In the genomic region with DNA sequence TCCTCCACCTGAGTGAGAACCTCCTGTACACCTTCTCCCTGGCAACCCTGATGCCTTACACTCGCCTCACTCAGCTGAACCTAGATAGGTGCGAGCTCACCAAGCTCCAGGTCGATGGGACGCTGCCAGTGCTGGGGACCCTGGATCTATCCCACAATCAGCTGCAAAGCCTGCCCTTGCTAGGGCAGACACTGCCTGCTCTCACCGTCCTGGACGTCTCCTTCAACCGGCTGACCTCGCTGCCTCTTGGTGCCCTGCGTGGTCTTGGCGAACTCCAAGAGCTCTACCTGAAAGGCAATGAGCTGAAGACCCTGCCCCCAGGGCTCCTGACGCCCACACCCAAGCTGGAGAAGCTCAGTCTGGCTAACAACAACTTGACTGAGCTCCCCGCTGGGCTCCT, we compare ENCODE assay signal across 14 cellular contexts. TPM values are rescaled to one million over a fixed set of nuclear protein-coding genes. Genes with fewer than 3 reads are reported as not detected.
DNase-seq lines count a peak whose midpoint lies in the region; FAIRE-seq and TF ChIP-seq lines count a peak whose summit lies in the region.
"Had no signal": no experiment of that assay in that cellular context is flagged by ENCODE, and none has a peak within 500 bp of the region (broad histone marks: within the 10 kb centered on the region; RNA-seq: fewer than 3 reads in every experiment).

No MANE protein-coding gene starts in this region.

- no peaks in the 10 kb centered on the region for H3K27me3 ChIP-seq in BLaER1 treated with 17β-estradiol and CSF1 and Interleukin-3, amounts not matched to agents 10 nM and 100 nM
- H3K27me3 ChIP-seq in bronchial epithelial cell (ENCODE audit: control insufficient read depth, insufficient read depth, low read length) (no peaks in the 10 kb centered on the region), mesenchymal stem cell (ENCODE audit: control insufficient read depth in 1 of 2, insufficient read depth in 1 of 2, low read length in 2 of 2) (no peaks in the 10 kb centered on the region)

- H2BK12ac ChIP-seq in mesenchymal stem cell (ENCODE audit: low read length in 2 of 2), result no peak overlapping the region

- H3K9me3 Mint-ChIP-seq in HFFc6, result no peaks in the 10 kb centered on the region

- peaks cover 19% of the 10 kb centered on the region for H3K79me1 ChIP-seq in mesenchymal stem cell (replicated peaks; ENCODE audit: low read length, poor library complexity, severe bottlenecking)

- peaks cover 10% of the 10 kb centered on the region for H3K4me1 Mint-ChIP-seq in HFFc6 (ENCODE audit: low read depth)

- H2AFZ ChIP-seq in mesenchymal stem cell (ENCODE audit: low read depth, low read length), result no peak overlapping the region

- H3K9me3 ChIP-seq in BLaER1 treated with 17β-estradiol and CSF1 and Interleukin-3, amounts not matched to agents 10 nM and 100 nM (replicated peaks in 1 of 11), result no peaks in the 10 kb centered on the region
- H3K9me3 ChIP-seq in mesenchymal stem cell (ENCODE audit: control insufficient read depth, low read length), result no peaks in the 10 kb centered on the region

- no peak overlapping the region for H2AK5ac ChIP-seq in mesenchymal stem cell (ENCODE audit: low read length, severe bottlenecking)

- no peak for TF ChIP-seq CTCF in bronchial epithelial cell (IDR thresholded peaks at IDR 0.05; ENCODE audit: insufficient read depth, low read length, severe bottlenecking)
- TF ChIP-seq CTCF in GM10248 (IDR thresholded peaks at IDR 0.05; ENCODE audit: control extremely low read depth, extremely low read depth, low read depth, missing control alignments), result no peak
- TF ChIP-seq CTCF in HFFc6 (IDR thresholded peaks at IDR 0.05), result no peak

- POLR2A ChIA-PET in GM10248 (lab: Yijun Ruan, JAX), result interaction anchor here (0.7 kb wide), 1 partner anchor 9 kb away, joined by 3 read pairs; no protein-coding TSS in a partner anchor

- no peak overlapping the region for H3K27ac ChIP-seq in BLaER1 treated with 17β-estradiol and CSF1 and Interleukin-3, amounts not matched to agents 10 nM and 100 nM
- H3K27ac ChIP-seq in mesenchymal stem cell (ENCODE audit: low read length, poor library complexity, severe bottlenecking), result no peak overlapping the region

- peak overlapping the region; percentile 18 for H4K91ac ChIP-seq in mesenchymal stem cell (ENCODE audit: low read length)

- H3K36me3 ChIP-seq in BLaER1 treated with 17β-estradiol and CSF1 and Interleukin-3, amounts not matched to agents 10 nM and 100 nM, result peaks cover 22 to 54% (median 34%) of the 10 kb centered on the region in 11 experiments
- H3K36me3 ChIP-seq in bronchial epithelial cell (ENCODE audit: control insufficient read depth, insufficient read depth, low read length) (peaks cover 8% of the 10 kb centered on the region), mesenchymal stem cell (ENCODE audit: control insufficient read depth in 1 of 2, insufficient read depth in 2 of 2, low read depth in 1 of 2, low read length in 2 of 2) (peaks cover 36 to 44% of the 10 kb centered on the region in 2 experiments)

- no peak overlapping the region for H3K18ac ChIP-seq in mesenchymal stem cell (ENCODE audit: low read depth in 1 of 2, low read length in 2 of 2)

- H3K14ac ChIP-seq in mesenchymal stem cell (ENCODE audit: low read length in 2 of 2), result no peak overlapping the region

- peak overlapping the region in 1 of 2 experiments; percentile 53 for H3K4ac ChIP-seq in mesenchymal stem cell (ENCODE audit: low read depth in 1 of 2, low read length in 2 of 2)

- WGBS in mesenchymal stem cell, result 94% methylated on average over 12 of the region's 12 CpGs

- H3K4me1 ChIP-seq in BLaER1 treated with 17β-estradiol and CSF1 and Interleukin-3, amounts not matched to agents 10 nM and 100 nM, result peaks cover 25 to 63% (median 50%) of the 10 kb centered on the region in 10 experiments
- peaks cover 11% of the 10 kb centered on the region for H3K4me1 ChIP-seq in mesenchymal stem cell (ENCODE audit: control insufficient read depth, insufficient read depth, low read depth, low read length)

- H3K4me2 ChIP-seq in BLaER1 treated with 17β-estradiol and CSF1 and Interleukin-3, amounts not matched to agents 10 nM and 100 nM, result peak overlapping the region in 6 of 11 experiments; percentile 3 to 51 (median 22); a peak in 6 of 22 replicates
- H3K4me2 ChIP-seq in mesenchymal stem cell (ENCODE audit: low read length, poor library complexity, severe bottlenecking), result no peak overlapping the region

- H3K27ac Mint-ChIP-seq in HFFc6, result no peak overlapping the region

- no peak overlapping the region for H2BK120ac ChIP-seq in mesenchymal stem cell (ENCODE audit: low read depth, low read length)

- H4K8ac ChIP-seq in mesenchymal stem cell (ENCODE audit: low read length), result no peak overlapping the region

- FAIRE-seq in bronchial epithelial cell (lab: Jason Lieb, UNC), result peak; percentile 13

- H2BK5ac ChIP-seq in mesenchymal stem cell (ENCODE audit: low read depth, low read length, poor library complexity, severe bottlenecking), result no peak overlapping the region

- no peak overlapping the region for H3K4me3 ChIP-seq in BLaER1 treated with 17β-estradiol and CSF1 and Interleukin-3, amounts not matched to agents 10 nM and 100 nM
- H3K4me3 ChIP-seq in bronchial epithelial cell (ENCODE audit: low read depth, low read length) (no peak overlapping the region), mesenchymal stem cell (ENCODE audit: insufficient read depth in 1 of 2, low read depth in 1 of 2, low read length in 2 of 2) (no peak overlapping the region)

- CTCF ChIA-PET in GM10248 (lab: Yijun Ruan, JAX), result interaction anchor here (0.8 to 1.0 kb wide), 5 partner anchors 8 to 24 kb away, joined by 3 to 4 read pairs (median 3); no protein-coding TSS in a partner anchor

- H3K23ac ChIP-seq in mesenchymal stem cell (ENCODE audit: low read length in 2 of 2), result no peak overlapping the region

- no peak overlapping the region for H2BK15ac ChIP-seq in mesenchymal stem cell (ENCODE audit: low read depth, poor library complexity, severe bottlenecking)

- H3K27me3 Mint-ChIP-seq in HFFc6 (ENCODE audit: insufficient read depth), result peaks cover 4% of the 10 kb centered on the region
- H3K27me3 Mint-ChIP-seq: CD4-positive, alpha-beta memory T cell had no signal

- DNase-seq in bronchial epithelial cell (ENCODE audit: low read depth) (no peak), mesenchymal stem cell (no peak), GM10248 (ENCODE audit: extremely low spot score) (no peak), AG08395 (ENCODE audit: low spot score) (no peak), HFFc6 (no peak)
- DNase-seq: CD4-positive, alpha-beta memory T cell; NCI-H1092 treated with DMSO at 0.1 percent for 48 hours; NCI-H2081 had no signal

- H4K20me1 ChIP-seq in BLaER1 treated with 17β-estradiol and CSF1 and Interleukin-3, amounts not matched to agents 10 nM and 100 nM, result peaks cover 0 to 31% (median 5%) of the 10 kb centered on the region in 11 experiments; a peak in 8 of 22 replicates

- H3K36me3 Mint-ChIP-seq in HFFc6 (ENCODE audit: low read depth), result peaks cover 25% of the 10 kb centered on the region

- no peak overlapping the region for H3K9ac ChIP-seq in BLaER1 treated with 17β-estradiol and CSF1 and Interleukin-3, amounts not matched to agents 10 nM and 100 nM
- H3K9ac ChIP-seq in mesenchymal stem cell (ENCODE audit: low read length), result no peak overlapping the region

- H3K4me3 Mint-ChIP-seq in HFFc6, result no peak overlapping the region

RNA-seq across cellular contexts. Expression of a gene that starts 0.7 kb away (rescaled TPM):
- total RNA-seq in bronchial epithelial cell, result not detected in 2 replicates
- 0.03 TPM for polyA plus RNA-seq in mesenchymal stem cell (2013, experiment 1 of 2)
- polyA plus RNA-seq in mesenchymal stem cell (2013, experiment 2 of 2), result not detected
- not detected for total RNA-seq in HFFc6 (2021; fragmentation: NEBNext Ultra II Directional; extraction: Animal tissue kit (Norgen Biotek cat#: 25700))
- total RNA-seq: A172; CD4-positive, alpha-beta memory T cell; H4; NCI-H460; SK-MEL-5 had no signal
- polyA plus RNA-seq: BJ; CD4-positive, alpha-beta memory T cell had no signal

RNA-seq across cellular contexts. Expression of a gene that starts 7.1 kb away (rescaled TPM):
- total RNA-seq in bronchial epithelial cell, result 51.6 and 71.8 TPM in 2 replicates
- polyA plus RNA-seq in mesenchymal stem cell (2013, experiment 1 of 2), result 37.5 TPM
- 36.9 TPM for polyA plus RNA-seq in mesenchymal stem cell (2013, experiment 2 of 2)
- 10 to 100 TPM; 61.9 to 78.6 (median 64.4) TPM for total RNA-seq in HFFc6 (2021; fragmentation: NEBNext Ultra II Directional; extraction: Animal tissue kit (Norgen Biotek cat#: 25700))

RNA-seq across cellular contexts. Expression of a gene that starts 7.3 kb away (rescaled TPM):
- total RNA-seq in bronchial epithelial cell, result 15.8 and 26.0 TPM in 2 replicates
- polyA plus RNA-seq in mesenchymal stem cell (2013, experiment 1 of 2), result 84.3 TPM
- 84.9 TPM for polyA plus RNA-seq in mesenchymal stem cell (2013, experiment 2 of 2)
- total RNA-seq in HFFc6 (2021; fragmentation: NEBNext Ultra II Directional; extraction: Animal tissue kit (Norgen Biotek cat#: 25700)), result 100 to 1,000 TPM in 3 of 6 experiments, 10 to 100 TPM in 3; 88.3 to 122 (median 97.6) TPM

RNA-seq across cellular contexts. Expression of a gene that starts 15.6 kb away (rescaled TPM):
- total RNA-seq in bronchial epithelial cell, result 440 and 907 TPM in 2 replicates
- polyA plus RNA-seq in mesenchymal stem cell (2013, experiment 1 of 2), result 1,651 TPM
- polyA plus RNA-seq in mesenchymal stem cell (2013, experiment 2 of 2), result 1,671 TPM
- 1,000 to 10,000 TPM; 1,630 to 1,970 (median 1,832) TPM for total RNA-seq in HFFc6 (2021; fragmentation: NEBNext Ultra II Directional; extraction: Animal tissue kit (Norgen Biotek cat#: 25700))

RNA-seq across cellular contexts. Expression of a gene that starts 18.2 kb away (rescaled TPM):
- total RNA-seq in bronchial epithelial cell, result 0.51 and 1.8 TPM in 2 replicates
- 3.9 TPM for polyA plus RNA-seq in mesenchymal stem cell (2013, experiment 1 of 2)
- 3.3 TPM for polyA plus RNA-seq in mesenchymal stem cell (2013, experiment 2 of 2)
- total RNA-seq in HFFc6 (2021; fragmentation: NEBNext Ultra II Directional; extraction: Animal tissue kit (Norgen Biotek cat#: 25700)), result 1 to 10 TPM; 1.9 to 4.6 (median 3.2) TPM
